ENCODE assay signal across 8 cellular contexts in genomic region chr1:13749543-13750307, GRCh38. TPM values are rescaled to one million over a fixed set of nuclear protein-coding genes. Genes with fewer than 3 reads are reported as not detected.
DNase-seq lines count a peak whose midpoint lies in the region; ATAC-seq, FAIRE-seq and TF ChIP-seq lines count a peak whose summit lies in the region.

No MANE protein-coding gene starts in this region.

- H3K4me2 ChIP-seq in SU-DHL-6 (ENCODE audit: low read depth, low read length, poor library complexity, severe bottlenecking) = peak overlapping the region; percentile 99

- TF ChIP-seq POLR2A in breast epithelium (IDR thresholded peaks at IDR 0.05) = no peak

- DNase-seq in AG10803 (ENCODE audit: low read depth) (peak; percentile 49), GM19239 (ENCODE audit: insufficient read length, low spot score) (peak; percentile 21), breast epithelium (ENCODE audit: low spot score in 2 of 2) (peak in 1 of 2 donors; percentile 66), left colon (peak; percentile 38 to 75), NCI-H2107 treated with DMSO at 0.1 percent for 48 hours (lab: John Stamatoyannopoulos, UW; ENCODE audit: unreplicated experiment) (no peak)
- DNase-seq in stimulated activated CD4-positive, alpha-beta T cell treated with anti-CD3 and anti-CD28 coated beads, Interleukin-4, amount 100 ng/mL, for 1 hour = peak; percentile 50

- H3K9me3 ChIP-seq in SU-DHL-6 (ENCODE audit: insufficient read depth, low read length) (no peaks in the 10 kb centered on the region), breast epithelium (no peaks in the 10 kb centered on the region)

- H3K9ac ChIP-seq in SU-DHL-6 (ENCODE audit: low read length) = peak overlapping the region; percentile 86

- peak; percentile 20 for ATAC-seq in HG03432 (IDR thresholded peaks at IDR 0.05; ENCODE audit: unreplicated experiment)
- ATAC-seq in left colon = peak; percentile 66

- H3K9me2 ChIP-seq in SU-DHL-6 (replicated peaks; ENCODE audit: insufficient read depth, low read length) = no peaks in the 10 kb centered on the region

- H3K4me3 ChIP-seq in AG10803 (ENCODE audit: low read length) (peak overlapping the region; percentile 83), SU-DHL-6 (ENCODE audit: insufficient read depth, low read length, poor library complexity, severe bottlenecking) (peak overlapping the region; percentile 64), breast epithelium (peak overlapping the region; percentile 79 to 94 (median 89))

- H3K79me2 ChIP-seq in SU-DHL-6 (ENCODE audit: insufficient read depth, low read length) = peaks cover 53% of the 10 kb centered on the region

- intact Hi-C loops in breast epithelium (cut with DNase I; ENCODE audit: low total_unique reads) = no loop called here
- intact Hi-C loops in left colon (cut with DNase I, micrococcal nuclease) = no loop called here

- H3K27me3 ChIP-seq in SU-DHL-6 (ENCODE audit: low read length) (no peaks in the 10 kb centered on the region), breast epithelium (no peaks in the 10 kb centered on the region)

- TF ChIP-seq CTCF in AG10803 (conservative IDR thresholded peaks at IDR 0.05; ENCODE audit: low read length) (no peak), SU-DHL-6 (IDR thresholded peaks at IDR 0.05; ENCODE audit: insufficient read depth, low read length, poor library complexity, severe bottlenecking) (no peak), breast epithelium (IDR thresholded peaks at IDR 0.05) (no peak)

- no peak overlapping the region for H2AFZ ChIP-seq in SU-DHL-6 (ENCODE audit: low read depth, low read length, severe bottlenecking)

- H3K27ac ChIP-seq in SU-DHL-6 (ENCODE audit: low read depth, low read length) = peak overlapping the region; percentile 77
- H3K27ac ChIP-seq in breast epithelium = peak overlapping the region; percentile 94 to 99

- H3K36me3 ChIP-seq in SU-DHL-6 (ENCODE audit: low read length) = peaks cover 27% of the 10 kb centered on the region
- H3K36me3 ChIP-seq in breast epithelium = no peaks in the 10 kb centered on the region

- peak; percentile 79 for FAIRE-seq in GM19239 (lab: Jason Lieb, UNC)

- peaks cover 38% of the 10 kb centered on the region for H4K20me1 ChIP-seq in SU-DHL-6 (ENCODE audit: low read depth, low read length)

- peaks cover 17% of the 10 kb centered on the region for H3F3A ChIP-seq in SU-DHL-6 (ENCODE audit: insufficient read depth)

- H3K4me1 ChIP-seq in breast epithelium = peaks cover 0 to 14% of the 10 kb centered on the region in 2 donors

RNA-seq across cellular contexts. Expression of gene PRDM2, which starts 49.7 kb away (rescaled TPM):
- total RNA-seq in breast epithelium = 10 to 100 TPM; 45.6 to 57.1 (median 47.2) TPM
- 10 to 100 TPM; 33.3 to 33.8 TPM for total RNA-seq in left colon
